Comparison of ENCODE assay signal across 25 cellular contexts in genomic region chr13:46914341-46914740, GRCh38. TPM values are rescaled to one million over a fixed set of nuclear protein-coding genes. Genes with fewer than 3 reads are reported as not detected.
"Had no signal": no experiment of that assay in that cellular context is flagged by ENCODE, and none has a peak within 500 bp of the region (broad histone marks: within the 10 kb centered on the region; RNA-seq: fewer than 3 reads in every experiment).

No MANE protein-coding gene starts in this region.

- H3K4me3 ChIP-seq: dorsolateral prefrontal cortex, gastroesophageal sphincter, lung, right atrium auricular region, sigmoid colon, stomach, thoracic aorta, transverse colon had no signal

- H3K36me3 ChIP-seq: gastroesophageal sphincter, neutrophil, right atrium auricular region, sigmoid colon, stomach, thoracic aorta, transverse colon had no signal

- H3K4me1 ChIP-seq: gastroesophageal sphincter, right atrium auricular region, sigmoid colon, stomach, transverse colon had no signal

- H3K9me3 ChIP-seq: gastroesophageal sphincter, neutrophil, right atrium auricular region, sigmoid colon, stomach, thoracic aorta, transverse colon had no signal

- ATAC-seq: esophagus mucosa; gastroesophageal sphincter; left cardiac atrium; left ventricle myocardium superior; naive thymus-derived CD8-positive, alpha-beta T cell had no signal

- H3K27me3 ChIP-seq: dorsolateral prefrontal cortex, gastroesophageal sphincter, neutrophil, right atrium auricular region, sigmoid colon, stomach had no signal

- DNase-seq: cortex of kidney; dorsolateral prefrontal cortex; effector memory CD4-positive, alpha-beta T cell; immature natural killer cell; left cardiac atrium; left ventricle myocardium superior; naive thymus-derived CD8-positive, alpha-beta T cell; posterior cingulate gyrus; sigmoid colon; small intestine; stimulated activated CD4-positive, alpha-beta T cell treated with anti-CD3 and anti-CD28 coated beads, Interleukin-12 subunit alpha, Interleukin-12 subunit beta, amount 100 ng/mL, for 4 hours; stimulated activated naive CD4-positive, alpha-beta T cell; stomach; substantia nigra; transverse colon had no signal

- H3K27ac ChIP-seq: dorsolateral prefrontal cortex, gastroesophageal sphincter, neutrophil, right atrium auricular region, sigmoid colon, stomach, thoracic aorta, transverse colon had no signal

RNA-seq across cellular contexts. Expression of gene HTR2A, which starts 17.5 kb away (rescaled TPM):
- total RNA-seq: fibroblast of villous mesenchyme; naive thymus-derived CD8-positive, alpha-beta T cell; osteocyte; pulmonary artery endothelial cell had no signal
- polyA plus RNA-seq: immature natural killer cell; keratinocyte; naive thymus-derived CD8-positive, alpha-beta T cell had no signal
